Comparison of ENCODE assay signal across 12 cellular contexts in the genomic region with DNA sequence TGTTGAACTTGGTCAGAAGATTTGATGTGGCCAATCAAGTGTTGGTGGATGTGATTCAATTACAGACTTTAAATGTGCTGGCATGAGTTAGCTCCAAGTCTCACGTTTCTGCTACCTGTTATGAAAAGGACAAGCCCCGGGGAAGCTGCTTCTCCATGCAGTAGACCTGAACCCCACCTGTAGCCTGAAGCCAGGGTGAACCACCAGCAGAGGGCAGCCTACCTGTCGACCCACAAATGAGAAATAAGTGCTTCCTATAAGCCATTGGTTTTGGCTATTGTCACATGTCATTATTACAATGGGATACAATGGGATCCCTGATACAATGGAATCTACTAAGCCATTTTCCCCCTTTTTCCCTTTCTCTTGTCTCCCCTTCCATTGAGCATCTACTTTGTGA.
DNase-seq lines count a peak whose midpoint lies in the region; ATAC-seq and TF ChIP-seq lines count a peak whose summit lies in the region.
"Had no signal": no experiment of that assay in that cellular context is flagged by ENCODE, and none has a peak within 500 bp of the region (broad histone marks: within the 10 kb centered on the region; RNA-seq: fewer than 3 reads in every experiment).

No MANE protein-coding gene starts in this region.

- H3K36me3 Mint-ChIP-seq in WTC11 (no peaks in the 10 kb centered on the region), immature natural killer cell (peaks cover 0 to 2% (median 0%) of the 10 kb centered on the region in 3 donors)

- no peaks in the 10 kb centered on the region for H3K9me3 ChIP-seq in A673 (ENCODE audit: low read depth, low read length, poor library complexity, severe bottlenecking)
- H3K9me3 ChIP-seq in iPS DF 6.9 (ENCODE audit: control insufficient read depth, insufficient read depth, low read length) = no peaks in the 10 kb centered on the region
- no peaks in the 10 kb centered on the region for H3K9me3 ChIP-seq in neuronal stem cell (replicated peaks in 1 of 2; ENCODE audit: control insufficient read depth in 2 of 2, insufficient read depth in 1 of 2, low read depth in 1 of 2, low read length in 2 of 2)
- H3K9me3 ChIP-seq: gastroesophageal sphincter, SJSA1, stomach had no signal

- H4K91ac ChIP-seq in neuronal stem cell (ENCODE audit: low read depth, low read length, poor library complexity) = no peak overlapping the region

- no peak overlapping the region for H2AK5ac ChIP-seq in neuronal stem cell (ENCODE audit: low read depth, low read length)

- no peak overlapping the region for H3K14ac ChIP-seq in neuronal stem cell (ENCODE audit: low read length)

- H2BK5ac ChIP-seq in neuronal stem cell (ENCODE audit: low read length) = no peak overlapping the region

- H3K4me1 ChIP-seq in A673 (ENCODE audit: insufficient read depth, low read length, poor library complexity, severe bottlenecking) = peaks cover 8% of the 10 kb centered on the region
- no peaks in the 10 kb centered on the region for H3K4me1 ChIP-seq in iPS DF 6.9 (ENCODE audit: control insufficient read depth, insufficient read depth, low read length)
- H3K4me1 ChIP-seq in neuronal stem cell (ENCODE audit: control insufficient read depth in 2 of 2, insufficient read depth in 1 of 2, low read depth in 1 of 2, low read length in 2 of 2) = no peaks in the 10 kb centered on the region
- H3K4me1 ChIP-seq: gastroesophageal sphincter, parathyroid adenoma, SJSA1, stomach had no signal

- H3K27me3 ChIP-seq in A673 (replicated peaks; ENCODE audit: insufficient read depth, low read depth, low read length, poor library complexity) = no peaks in the 10 kb centered on the region
- H3K27me3 ChIP-seq in iPS DF 6.9 (ENCODE audit: control insufficient read depth, insufficient read depth, low read length) = no peaks in the 10 kb centered on the region
- peaks cover 0 to 9% (median 0%) of the 10 kb centered on the region in 3 experiments for H3K27me3 ChIP-seq in neuronal stem cell (ENCODE audit: control insufficient read depth in 3 of 3, insufficient read depth in 3 of 3, low read depth in 1 of 3, low read length in 3 of 3)
- H3K27me3 ChIP-seq: gastroesophageal sphincter, SJSA1, stomach had no signal

- no peak overlapping the region for H2BK12ac ChIP-seq in neuronal stem cell (ENCODE audit: low read length)

- H2AFZ ChIP-seq in neuronal stem cell (ENCODE audit: low read length) = no peak overlapping the region
- H2AFZ ChIP-seq: parathyroid adenoma had no signal

- no CpG with 5 or more reads among the region's 3 CpGs for WGBS in iPS DF 6.9 (ENCODE audit: insufficient coverage, insufficient read length)
- WGBS in neuronal stem cell (ENCODE audit: extremely low coverage in 2 of 2, insufficient read length in 2 of 2, insufficient replicate concordance in 1 of 2), 2 donors = no CpG with 5 or more reads among the region's 3 CpGs

- H2BK120ac ChIP-seq in neuronal stem cell (ENCODE audit: low read depth, low read length) = no peak overlapping the region

- no peak overlapping the region for H4K8ac ChIP-seq in neuronal stem cell (ENCODE audit: low read depth, low read length)

- H3K4me3 ChIP-seq in A673 (ENCODE audit: low read depth, low read length, poor library complexity, severe bottlenecking) (no peak overlapping the region), iPS DF 6.9 (ENCODE audit: low read length) (no peak overlapping the region), neuronal stem cell (ENCODE audit: low read length in 2 of 2) (no peak overlapping the region)
- H3K4me3 ChIP-seq: gastroesophageal sphincter, SJSA1, stomach had no signal

- H3K4me3 Mint-ChIP-seq in WTC11 = no peak overlapping the region
- H3K4me3 Mint-ChIP-seq in immature natural killer cell = no peak overlapping the region

- H3K36me3 ChIP-seq in A673 (ENCODE audit: insufficient read depth, low read length, poor library complexity, severe bottlenecking) = no peaks in the 10 kb centered on the region
- no peaks in the 10 kb centered on the region for H3K36me3 ChIP-seq in iPS DF 6.9 (ENCODE audit: control insufficient read depth, insufficient read depth, low read length)
- no peaks in the 10 kb centered on the region for H3K36me3 ChIP-seq in neuronal stem cell (replicated peaks in 1 of 2; ENCODE audit: control insufficient read depth in 2 of 2, insufficient read depth in 2 of 2, low read length in 2 of 2)
- H3K36me3 ChIP-seq: gastroesophageal sphincter, SJSA1, stomach had no signal

- H3K4ac ChIP-seq in neuronal stem cell (ENCODE audit: low read length) = no peak overlapping the region

- H3K27ac ChIP-seq in A673 (ENCODE audit: low read depth, low read length, poor library complexity, severe bottlenecking) (no peak overlapping the region), iPS DF 6.9 (ENCODE audit: low read length) (no peak overlapping the region), neuronal stem cell (replicated peaks; ENCODE audit: low read length) (no peak overlapping the region)
- H3K27ac ChIP-seq: gastroesophageal sphincter, parathyroid adenoma, SJSA1, stomach had no signal

- H3K9me3 Mint-ChIP-seq in WTC11 (peaks cover 6% of the 10 kb centered on the region), immature natural killer cell (no peaks in the 10 kb centered on the region)

- H3K23ac ChIP-seq in neuronal stem cell (ENCODE audit: low read depth, low read length, poor library complexity) = no peak overlapping the region

- H3K27ac Mint-ChIP-seq in WTC11 (no peak overlapping the region), immature natural killer cell (no peak overlapping the region)

- peak; percentile 15 for DNase-seq in A673 (ENCODE audit: low spot score)
- peak; percentile 16 for DNase-seq in GM19238 (ENCODE audit: insufficient read length, low spot score)
- DNase-seq in WTC11 (ENCODE audit: low spot score) = peak; percentile 73
- peak; percentile 45 for DNase-seq in iPS DF 6.9 (ENCODE audit: low read depth, low spot score)
- no peak for DNase-seq in SIG-M5 treated with dmso at 0.1 percent for 504 hours (lab: John Stamatoyannopoulos, UW; ENCODE audit: unreplicated experiment)
- no peak for DNase-seq in ecto neural progenitor cell (ENCODE audit: low spot score)
- no peak for DNase-seq in neuronal stem cell (ENCODE audit: low spot score)
- DNase-seq in immature natural killer cell = no peak
- DNase-seq: stomach had no signal

- H3K4me2 ChIP-seq in neuronal stem cell (ENCODE audit: insufficient read depth, low read length, poor library complexity, severe bottlenecking) = no peak overlapping the region

- peaks cover 43% of the 10 kb centered on the region for H3K27me3 Mint-ChIP-seq in WTC11 (ENCODE audit: low read depth)
- peaks cover 0 to 7% (median 4%) of the 10 kb centered on the region in 3 donors for H3K27me3 Mint-ChIP-seq in immature natural killer cell (ENCODE audit: low read depth in 3 of 3)

- H3K9ac ChIP-seq in neuronal stem cell (ENCODE audit: low read depth, low read length, poor library complexity) = no peak overlapping the region
- H3K9ac ChIP-seq: parathyroid adenoma had no signal

- intact Hi-C loops in A673 (cut with micrococcal nuclease; ENCODE audit: unreplicated experiment) = no loop called here

- no peak overlapping the region for H3K18ac ChIP-seq in neuronal stem cell (ENCODE audit: low read length)

- H3K4me1 Mint-ChIP-seq in WTC11 = no peaks in the 10 kb centered on the region
- H3K4me1 Mint-ChIP-seq in immature natural killer cell = no peaks in the 10 kb centered on the region

- no peak overlapping the region for H2BK15ac ChIP-seq in neuronal stem cell (ENCODE audit: low read length)

- TF ChIP-seq CTCF in A673 (conservative IDR thresholded peaks at IDR 0.05; ENCODE audit: low read depth, low read length) = peak; percentile 51
- TF ChIP-seq CTCF in WTC11 (IDR thresholded peaks at IDR 0.05) = peak; percentile 20; the same call in 1 of the 2 replicates

- no peaks in the 10 kb centered on the region for H3K79me1 ChIP-seq in neuronal stem cell (ENCODE audit: low read depth, low read length)

- POLR2A ChIA-PET in A673 (lab: Charles Lee; ENCODE audit: low non-redundant PET) (no interaction called here), WTC11 (lab: Charles Lee) (no interaction called here)

- ATAC-seq in WTC11 = peak; percentile 93
- ATAC-seq: gastroesophageal sphincter had no signal

- CTCF ChIA-PET in A673 (lab: Charles Lee) (no interaction called here), WTC11 (lab: Charles Lee) (interaction anchor here (0.6 to 3.2 kb wide), 14 partner anchors 8 to 101 kb away, joined by 3 to 22 read pairs (median 4); no protein-coding TSS in a partner anchor)

- BruUV-seq in A673 (replicated peaks; lab: Mats Ljungman, UMichigan) = no TSS peak

TF ChIP-seq in WTC11, 78 proteins besides CTCF, POLR2A, EP300 and RAD21 (continues in another document):
- TF ChIP-seq, protein P1, sequence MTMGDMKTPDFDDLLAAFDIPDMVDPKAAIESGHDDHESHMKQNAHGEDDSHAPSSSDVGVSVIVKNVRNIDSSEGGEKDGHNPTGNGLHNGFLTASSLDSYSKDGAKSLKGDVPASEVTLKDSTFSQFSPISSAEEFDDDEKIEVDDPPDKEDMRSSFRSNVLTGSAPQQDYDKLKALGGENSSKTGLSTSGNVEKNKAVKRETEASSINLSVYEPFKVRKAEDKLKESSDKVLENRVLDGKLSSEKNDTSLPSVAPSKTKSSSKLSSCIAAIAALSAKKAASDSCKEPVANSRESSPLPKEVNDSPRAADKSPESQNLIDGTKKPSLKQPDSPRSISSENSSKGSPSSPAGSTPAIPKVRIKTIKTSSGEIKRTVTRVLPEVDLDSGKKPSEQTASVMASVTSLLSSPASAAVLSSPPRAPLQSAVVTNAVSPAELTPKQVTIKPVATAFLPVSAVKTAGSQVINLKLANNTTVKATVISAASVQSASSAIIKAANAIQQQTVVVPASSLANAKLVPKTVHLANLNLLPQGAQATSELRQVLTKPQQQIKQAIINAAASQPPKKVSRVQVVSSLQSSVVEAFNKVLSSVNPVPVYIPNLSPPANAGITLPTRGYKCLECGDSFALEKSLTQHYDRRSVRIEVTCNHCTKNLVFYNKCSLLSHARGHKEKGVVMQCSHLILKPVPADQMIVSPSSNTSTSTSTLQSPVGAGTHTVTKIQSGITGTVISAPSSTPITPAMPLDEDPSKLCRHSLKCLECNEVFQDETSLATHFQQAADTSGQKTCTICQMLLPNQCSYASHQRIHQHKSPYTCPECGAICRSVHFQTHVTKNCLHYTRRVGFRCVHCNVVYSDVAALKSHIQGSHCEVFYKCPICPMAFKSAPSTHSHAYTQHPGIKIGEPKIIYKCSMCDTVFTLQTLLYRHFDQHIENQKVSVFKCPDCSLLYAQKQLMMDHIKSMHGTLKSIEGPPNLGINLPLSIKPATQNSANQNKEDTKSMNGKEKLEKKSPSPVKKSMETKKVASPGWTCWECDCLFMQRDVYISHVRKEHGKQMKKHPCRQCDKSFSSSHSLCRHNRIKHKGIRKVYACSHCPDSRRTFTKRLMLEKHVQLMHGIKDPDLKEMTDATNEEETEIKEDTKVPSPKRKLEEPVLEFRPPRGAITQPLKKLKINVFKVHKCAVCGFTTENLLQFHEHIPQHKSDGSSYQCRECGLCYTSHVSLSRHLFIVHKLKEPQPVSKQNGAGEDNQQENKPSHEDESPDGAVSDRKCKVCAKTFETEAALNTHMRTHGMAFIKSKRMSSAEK (CRISPR knock-in tag; IDR thresholded peaks at IDR 0.05; ENCODE audit: borderline replicate concordance) = no peak

Comparison
In these comparisons a context has a peak if more than half of its experiments do, and no peak if none do; other contexts are left out.
1. DNase-seq: peak in A673 (single experiment), GM19238 (single experiment), WTC11 (single experiment) and iPS DF 6.9 (single experiment); none in SIG-M5 treated with dmso at 0.1 percent for 504 hours (single experiment), ecto neural progenitor cell (single experiment), neuronal stem cell (single experiment) and immature natural killer cell (0 of 3).